ENCODE assay signal across 9 cellular contexts in genomic region chr18:46559296-46559695, GRCh38.
"Had no signal": no experiment of that assay in that cellular context is flagged by ENCODE, and none has a peak within 500 bp of the region (broad histone marks: within the 10 kb centered on the region; RNA-seq: fewer than 3 reads in every experiment).

No MANE protein-coding gene starts in this region.

- ATAC-seq: GM23338, HCT116 had no signal

- H3K9me3 ChIP-seq: HAP-1 had no signal

- DNase-seq: GM23248, GOT3, H7, H9, HCEC 1CT, HFFc6 had no signal

- H3K4me3 Mint-ChIP-seq: GM23338, H9, HFFc6 had no signal

- H3K9ac ChIP-seq: GM23248 had no signal

- H3K36me3 ChIP-seq: HAP-1 had no signal

- H3K4me2 ChIP-seq: GM23338 had no signal

- H3K4me1 ChIP-seq: HAP-1 had no signal

- H2AFZ ChIP-seq: GM23248, GM23338 had no signal

- H3K4me3 ChIP-seq: GM23248, GM23338, HAP-1 had no signal

- H3K9me3 Mint-ChIP-seq: GM23338, H9, HFFc6 had no signal

- H3K27ac ChIP-seq: GM23248 had no signal

- H3K27ac Mint-ChIP-seq: GM23338, H9, HFFc6 had no signal
